Comparison of ENCODE assay signal across 20 cellular contexts in genomic region chr1:117852846-117853555, GRCh38.
A peak's percentile ranks its signal among the peaks of the same experiment; 100 is the strongest.
DNase-seq lines count a peak whose midpoint lies in the region; ATAC-seq lines count a peak whose summit lies in the region.
"Had no signal": no experiment of that assay in that cellular context is flagged by ENCODE, and none has a peak within 500 bp of the region (broad histone marks: within the 10 kb centered on the region; RNA-seq: fewer than 3 reads in every experiment).

No MANE protein-coding gene starts in this region.

- no peaks in the 10 kb centered on the region for H3K36me3 Mint-ChIP-seq in activated T-cell treated with anti-CD3 and anti-CD28 coated beads, Interleukin-2, amount 50 U/mL, for 24 hours (ENCODE audit: low read depth)

- in situ Hi-C loops in G401 (cut with HindIII; ENCODE audit: low sequenced_read_pairs), result no loop called here

- peak; percentile 89 for DNase-seq in G401 (ENCODE audit: low spot score)
- peak; percentile 53 to 85 for DNase-seq in NCI-H446 (lab: John Stamatoyannopoulos, UW)
- peak; percentile 86 for DNase-seq in cerebellar cortex (ENCODE audit: low spot score)
- peak; percentile 25 for DNase-seq in retina
- no peak for DNase-seq in NCI-H2029 treated with DMSO at 0.1 percent for 48 hours (lab: John Stamatoyannopoulos, UW)
- DNase-seq in activated T-cell treated with anti-CD3 and anti-CD28 coated beads, Interleukin-2, amount 50 U/mL, for 24 hours, result no peak
- DNase-seq: CD4-positive, alpha-beta memory T cell; COR-L47; DMS79; H7; KBM-7; MV-4-11; NCI-H1105 treated with DMSO at 0.1 percent for 48 hours; NCI-H146; NCI-H2081; NCI-H82; Right ventricle myocardium superior; RPMI8226; T-helper 2 cell had no signal

- H3K4me1 Mint-ChIP-seq in activated T-cell treated with anti-CD3 and anti-CD28 coated beads, Interleukin-2, amount 50 U/mL, for 24 hours (ENCODE audit: low read depth), result no peaks in the 10 kb centered on the region
- H3K4me1 Mint-ChIP-seq: CD4-positive, alpha-beta memory T cell had no signal

- no peaks in the 10 kb centered on the region for H3K27me3 Mint-ChIP-seq in activated T-cell treated with anti-CD3 and anti-CD28 coated beads, Interleukin-2, amount 50 U/mL, for 24 hours
- H3K27me3 Mint-ChIP-seq: CD4-positive, alpha-beta memory T cell had no signal

- no peak overlapping the region for H3K4me3 Mint-ChIP-seq in activated T-cell treated with anti-CD3 and anti-CD28 coated beads, Interleukin-2, amount 50 U/mL, for 24 hours
- H3K4me3 Mint-ChIP-seq: CD4-positive, alpha-beta memory T cell had no signal

- no peaks in the 10 kb centered on the region for H3K9me3 Mint-ChIP-seq in activated T-cell treated with anti-CD3 and anti-CD28 coated beads, Interleukin-2, amount 50 U/mL, for 24 hours

- ATAC-seq in GM21576 (IDR thresholded peaks at IDR 0.05; ENCODE audit: unreplicated experiment), result no peak

- no peak overlapping the region for H3K27ac Mint-ChIP-seq in activated T-cell treated with anti-CD3 and anti-CD28 coated beads, Interleukin-2, amount 50 U/mL, for 24 hours
- H3K27ac Mint-ChIP-seq: CD4-positive, alpha-beta memory T cell had no signal

Comparison
In these comparisons a context has a peak if more than half of its experiments do, and no peak if none do; other contexts are left out.
1. DNase-seq: peak in G401 (single experiment), NCI-H446 (2 of 2), cerebellar cortex (single experiment) and retina (single experiment); none in NCI-H2029 treated with DMSO at 0.1 percent for 48 hours (single experiment) and activated T-cell treated with anti-CD3 and anti-CD28 coated beads, Interleukin-2, amount 50 U/mL, for 24 hours (single experiment).